In the genomic region with DNA sequence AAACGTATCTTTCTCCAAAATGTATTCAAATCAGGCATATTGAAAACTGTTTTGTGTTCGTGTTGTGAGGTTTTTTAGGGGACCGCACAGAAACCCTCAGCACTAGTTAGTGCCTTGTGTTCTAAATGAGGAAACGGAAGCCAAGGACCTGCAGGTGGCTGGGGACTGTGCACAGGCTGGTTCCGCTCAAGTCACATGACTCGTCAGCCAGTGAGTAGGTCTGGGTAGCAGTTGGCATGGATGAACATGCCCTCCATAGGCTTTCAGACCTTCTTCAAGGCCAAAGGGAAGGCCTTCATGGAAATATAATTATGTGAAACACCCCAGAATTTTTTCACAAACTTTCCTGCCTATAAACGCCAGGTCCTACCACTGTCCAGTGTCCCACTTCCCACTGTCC, we compare ENCODE assay signal across 2 cellular contexts.
TF ChIP-seq lines count a peak whose summit lies in the region.

No MANE protein-coding gene starts in this region.

TF ChIP-seq in WTC11, 78 proteins besides CTCF, POLR2A, EP300 and RAD21:
- no peak for TF ChIP-seq RELA (CRISPR knock-in tag; IDR thresholded peaks at IDR 0.05; ENCODE audit: borderline replicate concordance)
- TF ChIP-seq, protein P1, sequence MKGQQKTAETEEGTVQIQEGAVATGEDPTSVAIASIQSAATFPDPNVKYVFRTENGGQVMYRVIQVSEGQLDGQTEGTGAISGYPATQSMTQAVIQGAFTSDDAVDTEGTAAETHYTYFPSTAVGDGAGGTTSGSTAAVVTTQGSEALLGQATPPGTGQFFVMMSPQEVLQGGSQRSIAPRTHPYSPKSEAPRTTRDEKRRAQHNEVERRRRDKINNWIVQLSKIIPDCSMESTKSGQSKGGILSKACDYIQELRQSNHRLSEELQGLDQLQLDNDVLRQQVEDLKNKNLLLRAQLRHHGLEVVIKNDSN (CRISPR knock-in tag; IDR thresholded peaks at IDR 0.05) = peak; percentile 55; the same call in 1 of the 2 replicates
- TF ChIP-seq, protein P2, sequence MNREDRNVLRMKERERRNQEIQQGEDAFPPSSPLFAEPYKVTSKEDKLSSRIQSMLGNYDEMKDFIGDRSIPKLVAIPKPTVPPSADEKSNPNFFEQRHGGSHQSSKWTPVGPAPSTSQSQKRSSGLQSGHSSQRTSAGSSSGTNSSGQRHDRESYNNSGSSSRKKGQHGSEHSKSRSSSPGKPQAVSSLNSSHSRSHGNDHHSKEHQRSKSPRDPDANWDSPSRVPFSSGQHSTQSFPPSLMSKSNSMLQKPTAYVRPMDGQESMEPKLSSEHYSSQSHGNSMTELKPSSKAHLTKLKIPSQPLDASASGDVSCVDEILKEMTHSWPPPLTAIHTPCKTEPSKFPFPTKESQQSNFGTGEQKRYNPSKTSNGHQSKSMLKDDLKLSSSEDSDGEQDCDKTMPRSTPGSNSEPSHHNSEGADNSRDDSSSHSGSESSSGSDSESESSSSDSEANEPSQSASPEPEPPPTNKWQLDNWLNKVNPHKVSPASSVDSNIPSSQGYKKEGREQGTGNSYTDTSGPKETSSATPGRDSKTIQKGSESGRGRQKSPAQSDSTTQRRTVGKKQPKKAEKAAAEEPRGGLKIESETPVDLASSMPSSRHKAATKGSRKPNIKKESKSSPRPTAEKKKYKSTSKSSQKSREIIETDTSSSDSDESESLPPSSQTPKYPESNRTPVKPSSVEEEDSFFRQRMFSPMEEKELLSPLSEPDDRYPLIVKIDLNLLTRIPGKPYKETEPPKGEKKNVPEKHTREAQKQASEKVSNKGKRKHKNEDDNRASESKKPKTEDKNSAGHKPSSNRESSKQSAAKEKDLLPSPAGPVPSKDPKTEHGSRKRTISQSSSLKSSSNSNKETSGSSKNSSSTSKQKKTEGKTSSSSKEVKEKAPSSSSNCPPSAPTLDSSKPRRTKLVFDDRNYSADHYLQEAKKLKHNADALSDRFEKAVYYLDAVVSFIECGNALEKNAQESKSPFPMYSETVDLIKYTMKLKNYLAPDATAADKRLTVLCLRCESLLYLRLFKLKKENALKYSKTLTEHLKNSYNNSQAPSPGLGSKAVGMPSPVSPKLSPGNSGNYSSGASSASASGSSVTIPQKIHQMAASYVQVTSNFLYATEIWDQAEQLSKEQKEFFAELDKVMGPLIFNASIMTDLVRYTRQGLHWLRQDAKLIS (CRISPR knock-in tag; IDR thresholded peaks at IDR 0.05; ENCODE audit: borderline replicate concordance) = no peak
- no peak for TF ChIP-seq ESRRA (CRISPR knock-in tag; IDR thresholded peaks at IDR 0.05; ENCODE audit: borderline replicate concordance)
- TF ChIP-seq NFYB (CRISPR knock-in tag; conservative IDR thresholded peaks at IDR 0.05; ENCODE audit: low read depth) = no peak
- TF ChIP-seq, protein P3, sequence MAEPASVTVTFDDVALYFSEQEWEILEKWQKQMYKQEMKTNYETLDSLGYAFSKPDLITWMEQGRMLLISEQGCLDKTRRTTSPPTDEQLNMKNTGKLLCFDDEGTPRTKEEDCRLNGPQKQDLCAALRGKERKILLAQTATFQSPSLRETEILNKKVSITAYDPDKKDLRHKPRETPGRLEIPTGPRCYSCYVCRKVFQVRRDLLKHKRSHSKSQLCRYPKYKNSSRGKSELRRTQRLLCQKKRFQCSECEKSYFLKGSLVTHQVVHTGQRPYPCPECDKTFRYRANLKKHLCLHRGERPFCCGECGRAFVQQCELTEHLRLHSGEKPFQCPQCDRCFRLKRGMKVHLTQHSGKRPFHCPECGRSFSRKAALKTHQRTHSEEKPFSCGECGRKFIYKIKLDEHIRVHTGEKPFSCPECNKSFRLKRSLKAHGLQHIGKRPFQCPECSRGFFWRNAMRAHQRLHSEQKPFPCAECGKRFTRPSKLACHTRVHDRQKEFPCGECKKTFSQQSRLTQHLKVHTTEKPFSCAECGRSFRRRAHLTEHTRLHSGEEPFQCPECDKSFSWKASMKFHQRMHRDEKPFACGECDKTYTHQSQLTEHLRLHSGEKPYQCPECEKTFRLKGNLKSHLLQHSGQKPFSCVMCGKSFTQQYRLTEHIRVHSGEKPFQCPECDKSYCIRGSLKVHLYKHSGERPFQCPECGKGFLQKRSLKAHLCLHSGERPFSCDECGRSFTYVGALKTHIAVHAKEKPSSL (CRISPR knock-in tag; conservative IDR thresholded peaks at IDR 0.05) = no peak
- no peak for TF ChIP-seq ETV6 (CRISPR knock-in tag; IDR thresholded peaks at IDR 0.05)
- no peak for TF ChIP-seq TP53 (CRISPR knock-in tag; IDR thresholded peaks at IDR 0.05)
- TF ChIP-seq TEAD1 (CRISPR knock-in tag; IDR thresholded peaks at IDR 0.05) = no peak
- TF ChIP-seq, protein P4, sequence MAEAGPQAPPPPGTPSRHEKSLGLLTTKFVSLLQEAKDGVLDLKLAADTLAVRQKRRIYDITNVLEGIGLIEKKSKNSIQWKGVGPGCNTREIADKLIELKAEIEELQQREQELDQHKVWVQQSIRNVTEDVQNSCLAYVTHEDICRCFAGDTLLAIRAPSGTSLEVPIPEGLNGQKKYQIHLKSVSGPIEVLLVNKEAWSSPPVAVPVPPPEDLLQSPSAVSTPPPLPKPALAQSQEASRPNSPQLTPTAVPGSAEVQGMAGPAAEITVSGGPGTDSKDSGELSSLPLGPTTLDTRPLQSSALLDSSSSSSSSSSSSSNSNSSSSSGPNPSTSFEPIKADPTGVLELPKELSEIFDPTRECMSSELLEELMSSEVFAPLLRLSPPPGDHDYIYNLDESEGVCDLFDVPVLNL (CRISPR knock-in tag; IDR thresholded peaks at IDR 0.05; ENCODE audit: borderline replicate concordance, low read depth) = no peak
- TF ChIP-seq, protein P5, sequence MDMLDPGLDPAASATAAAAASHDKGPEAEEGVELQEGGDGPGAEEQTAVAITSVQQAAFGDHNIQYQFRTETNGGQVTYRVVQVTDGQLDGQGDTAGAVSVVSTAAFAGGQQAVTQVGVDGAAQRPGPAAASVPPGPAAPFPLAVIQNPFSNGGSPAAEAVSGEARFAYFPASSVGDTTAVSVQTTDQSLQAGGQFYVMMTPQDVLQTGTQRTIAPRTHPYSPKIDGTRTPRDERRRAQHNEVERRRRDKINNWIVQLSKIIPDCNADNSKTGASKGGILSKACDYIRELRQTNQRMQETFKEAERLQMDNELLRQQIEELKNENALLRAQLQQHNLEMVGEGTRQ (CRISPR knock-in tag; IDR thresholded peaks at IDR 0.05) = peak; percentile 77
- TF ChIP-seq OVOL2 (CRISPR knock-in tag; IDR thresholded peaks at IDR 0.05; ENCODE audit: borderline replicate concordance) = no peak
- TF ChIP-seq, protein P6, sequence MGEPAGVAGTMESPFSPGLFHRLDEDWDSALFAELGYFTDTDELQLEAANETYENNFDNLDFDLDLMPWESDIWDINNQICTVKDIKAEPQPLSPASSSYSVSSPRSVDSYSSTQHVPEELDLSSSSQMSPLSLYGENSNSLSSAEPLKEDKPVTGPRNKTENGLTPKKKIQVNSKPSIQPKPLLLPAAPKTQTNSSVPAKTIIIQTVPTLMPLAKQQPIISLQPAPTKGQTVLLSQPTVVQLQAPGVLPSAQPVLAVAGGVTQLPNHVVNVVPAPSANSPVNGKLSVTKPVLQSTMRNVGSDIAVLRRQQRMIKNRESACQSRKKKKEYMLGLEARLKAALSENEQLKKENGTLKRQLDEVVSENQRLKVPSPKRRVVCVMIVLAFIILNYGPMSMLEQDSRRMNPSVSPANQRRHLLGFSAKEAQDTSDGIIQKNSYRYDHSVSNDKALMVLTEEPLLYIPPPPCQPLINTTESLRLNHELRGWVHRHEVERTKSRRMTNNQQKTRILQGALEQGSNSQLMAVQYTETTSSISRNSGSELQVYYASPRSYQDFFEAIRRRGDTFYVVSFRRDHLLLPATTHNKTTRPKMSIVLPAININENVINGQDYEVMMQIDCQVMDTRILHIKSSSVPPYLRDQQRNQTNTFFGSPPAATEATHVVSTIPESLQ (CRISPR knock-in tag; IDR thresholded peaks at IDR 0.05) = no peak

TF ChIP-seq in liver, 16 proteins besides CTCF, POLR2A, EP300 and RAD21:
- no peak for TF ChIP-seq FOXA1 (IDR thresholded peaks at IDR 0.05)
- TF ChIP-seq FOXA2 (IDR thresholded peaks at IDR 0.05) = no peak
- TF ChIP-seq NR2F2 (IDR thresholded peaks at IDR 0.05) = no peak
